Comparison of ENCODE assay signal across 8 cellular contexts in the genomic region with DNA sequence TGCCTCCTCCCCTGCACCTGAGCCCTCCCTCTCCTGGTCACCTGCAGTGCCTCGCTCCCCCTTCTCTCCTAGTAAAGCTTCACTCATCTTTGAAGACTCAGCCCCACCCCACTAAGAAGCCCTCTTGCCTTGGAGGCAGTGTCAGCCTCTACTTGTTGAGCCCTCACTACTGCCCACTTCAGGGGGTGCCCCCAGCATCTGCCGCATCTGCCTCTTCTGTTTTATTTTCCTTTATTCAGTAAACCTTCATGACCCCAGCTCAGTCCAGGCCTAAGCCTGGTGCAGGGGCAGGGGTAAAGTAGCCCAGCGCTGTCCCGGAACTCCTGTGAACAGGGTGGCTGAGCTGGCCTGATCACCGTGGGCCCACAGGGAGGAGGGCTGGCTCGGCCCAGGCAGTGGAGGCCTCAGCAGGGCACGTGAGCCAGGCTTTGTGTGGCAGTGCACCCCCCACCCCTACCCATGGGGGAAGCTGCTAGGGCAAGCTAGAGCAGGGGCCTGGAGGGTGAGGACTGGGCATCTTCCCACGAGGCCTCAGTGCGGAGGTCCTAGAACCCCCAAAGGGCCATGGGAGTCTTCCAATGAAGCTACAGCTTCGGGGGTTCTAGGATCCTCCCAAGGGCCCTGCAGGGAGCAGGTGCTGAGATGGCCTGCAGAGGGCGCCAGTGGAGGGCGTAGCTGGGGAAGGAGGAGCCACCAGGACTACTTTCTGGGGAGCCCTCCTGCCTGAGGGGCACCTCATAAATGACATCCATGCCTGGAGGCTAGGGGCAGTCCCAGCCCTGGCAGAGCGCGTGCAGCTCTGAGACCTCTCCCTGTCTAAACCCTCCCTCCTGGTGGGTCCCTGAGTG. TPM values are rescaled to one million over a fixed set of nuclear protein-coding genes. Genes with fewer than 3 reads are reported as not detected.
DNase-seq lines count a peak whose midpoint lies in the region; ATAC-seq and TF ChIP-seq lines count a peak whose summit lies in the region.
"Had no signal": no experiment of that assay in that cellular context is flagged by ENCODE, and none has a peak within 500 bp of the region (broad histone marks: within the 10 kb centered on the region; RNA-seq: fewer than 3 reads in every experiment).

No MANE protein-coding gene starts in this region.

- H3K27me3 ChIP-seq in GM23338 (ENCODE audit: insufficient read depth) (no peaks in the 10 kb centered on the region), aorta (ENCODE audit: control insufficient read depth in 1 of 2, insufficient read depth in 2 of 2, low read length in 1 of 2) (no peaks in the 10 kb centered on the region)

- H3K4me1 ChIP-seq in GM23338 (ENCODE audit: insufficient read depth) (no peaks in the 10 kb centered on the region), mucosa of descending colon (ENCODE audit: low read depth) (peaks cover 6% of the 10 kb centered on the region), aorta (ENCODE audit: control insufficient read depth in 1 of 2, insufficient read depth in 2 of 2, low read length in 2 of 2) (no peaks in the 10 kb centered on the region)

- no peak overlapping the region; the same call in 2 of the 3 replicates for H3K4me3 Mint-ChIP-seq in GM23338

- no peaks in the 10 kb centered on the region for H3K9me2 ChIP-seq in GM23338 (ENCODE audit: insufficient read depth)

- H3K9me3 ChIP-seq in mucosa of descending colon, result no peaks in the 10 kb centered on the region
- H3K9me3 ChIP-seq in aorta (ENCODE audit: control insufficient read depth, low read length), result no peaks in the 10 kb centered on the region

- no peaks in the 10 kb centered on the region for H3K36me3 ChIP-seq in GM23338 (ENCODE audit: insufficient read depth)
- H3K36me3 ChIP-seq in mucosa of descending colon (ENCODE audit: low read depth), result no peaks in the 10 kb centered on the region
- peaks cover 2 to 3% of the 10 kb centered on the region in 2 donors for H3K36me3 ChIP-seq in aorta (ENCODE audit: control insufficient read depth in 1 of 2, insufficient read depth in 2 of 2, low read length in 1 of 2)

- no peak overlapping the region for H3K4me3 ChIP-seq in GM23338
- H3K4me3 ChIP-seq in coronary artery, result no peak overlapping the region
- H3K4me3 ChIP-seq in mucosa of descending colon, result no peak overlapping the region
- no peak overlapping the region for H3K4me3 ChIP-seq in aorta (ENCODE audit: low read length in 2 of 2)

- H3F3A ChIP-seq in GM23338 (replicated peaks; ENCODE audit: low read depth), result no peaks in the 10 kb centered on the region

- peaks cover 29% of the 10 kb centered on the region for H3K9me3 Mint-ChIP-seq in GM23338

- ATAC-seq in GM23338 (peak; percentile 67), mucosa of descending colon (peak; percentile 53), aorta (ENCODE audit: low FRiP score) (peak; percentile 23), HG03442 (IDR thresholded peaks at IDR 0.05; ENCODE audit: unreplicated experiment) (no peak), HG03457 (IDR thresholded peaks at IDR 0.05; ENCODE audit: unreplicated experiment) (no peak)

- peaks cover 36% of the 10 kb centered on the region for H3K27me3 Mint-ChIP-seq in GM23338 (ENCODE audit: insufficient read depth, low read depth, poor library complexity)

- H2AFZ ChIP-seq in GM23338, result no peak overlapping the region

- peaks cover 14% of the 10 kb centered on the region for H3K4me1 Mint-ChIP-seq in GM23338

- peak overlapping the region; percentile 56; the same call in 1 of the 2 replicates for H3K27ac Mint-ChIP-seq in GM23338

- 53 to 59% methylated on average over 14 of the region's 14 CpGs for WGBS in aorta, 2 donors

- H4K20me1 ChIP-seq in GM23338 (replicated peaks; ENCODE audit: insufficient read depth), result no peaks in the 10 kb centered on the region

- H3K4me2 ChIP-seq in GM23338, result no peak overlapping the region

- intact Hi-C loops in mucosa of descending colon (cut with DNase I, micrococcal nuclease) (no loop called here), aorta (cut with DNase I) (no loop called here)

- peak; percentile 79 for DNase-seq in GM23338 (ENCODE audit: low spot score)
- peak; percentile 38 for DNase-seq in T-helper 9 cell
- DNase-seq in coronary artery (ENCODE audit: low spot score), result peak; percentile 71
- DNase-seq in mucosa of descending colon, result peak; percentile 45 to 75 (median 61)
- peak; percentile 53 to 84 for DNase-seq in aorta

- TF ChIP-seq CTCF in GM23338 (conservative IDR thresholded peaks at IDR 0.05; ENCODE audit: low read depth in 2 of 2) (peak; percentile 75 to 85), coronary artery (IDR thresholded peaks at IDR 0.05) (no peak), mucosa of descending colon (IDR thresholded peaks at IDR 0.05) (peak; percentile 39)

- H3K79me2 ChIP-seq in GM23338 (replicated peaks; ENCODE audit: insufficient read depth), result no peaks in the 10 kb centered on the region

- H3K36me3 Mint-ChIP-seq in GM23338 (ENCODE audit: low read depth), result peaks cover 35% of the 10 kb centered on the region

- no peak overlapping the region for H3K27ac ChIP-seq in GM23338 (ENCODE audit: low read depth)
- no peak overlapping the region for H3K27ac ChIP-seq in coronary artery
- no peak overlapping the region for H3K27ac ChIP-seq in aorta (ENCODE audit: low read depth in 1 of 2, low read length in 2 of 2)

TF ChIP-seq in GM23338, 12 proteins besides CTCF, POLR2A, EP300 and RAD21:
- TF ChIP-seq NANOG (IDR thresholded peaks at IDR 0.05; ENCODE audit: borderline replicate concordance) (no peak), JUNB (IDR thresholded peaks at IDR 0.05; ENCODE audit: unreplicated experiment) (no peak)

RNA-seq across cellular contexts. Expression of gene TSPAN3, which starts 36.1 kb away (rescaled TPM):
- total RNA-seq in GM23338 (2014; rRNA removed; shearing (Covaris generic)), result 135 and 159 TPM in 2 replicates
- 72.2 and 72.5 TPM in 2 replicates for polyA plus RNA-seq in GM23338 (2016; fragmentation: Nextera tagmentation; extraction: Ambion mirVana)
- total RNA-seq in mucosa of descending colon, result 100 to 1,000 TPM; 419 to 945 (median 666) TPM
- total RNA-seq in aorta, result 100 to 1,000 TPM; 106 to 121 TPM
- 100 to 1,000 TPM; 107 to 123 TPM for polyA plus RNA-seq in aorta

RNA-seq across cellular contexts. Expression of gene PSTPIP1, which starts 39.9 kb away (rescaled TPM):
- total RNA-seq in GM23338 (2014; rRNA removed; shearing (Covaris generic)), result 0.19 and 0.80 TPM in 2 replicates
- 3.7 TPM in 2 replicates for polyA plus RNA-seq in GM23338 (2016; fragmentation: Nextera tagmentation; extraction: Ambion mirVana)
- total RNA-seq in mucosa of descending colon, result 1 to 10 TPM; 4.4 to 8.2 (median 6.3) TPM
- total RNA-seq in aorta, result 10 to 100 TPM; 14.1 to 42.9 TPM
- 10 to 100 TPM; 16.5 to 30.4 TPM for polyA plus RNA-seq in aorta
- total RNA-seq: renal cortical epithelial cell had no signal

Comparison
In these comparisons a context has a peak if more than half of its experiments do, and no peak if none do; other contexts are left out.
1. ATAC-seq: peak in GM23338 (single experiment), mucosa of descending colon (single experiment) and aorta (single experiment); none in HG03442 (single experiment) and HG03457 (single experiment).
2. Peak in every context shown above with its lines, with median percentiles within 50 percentile points of each other: DNase-seq.